Comparison of ENCODE assay signal across 1 cellular context in the genomic region with DNA sequence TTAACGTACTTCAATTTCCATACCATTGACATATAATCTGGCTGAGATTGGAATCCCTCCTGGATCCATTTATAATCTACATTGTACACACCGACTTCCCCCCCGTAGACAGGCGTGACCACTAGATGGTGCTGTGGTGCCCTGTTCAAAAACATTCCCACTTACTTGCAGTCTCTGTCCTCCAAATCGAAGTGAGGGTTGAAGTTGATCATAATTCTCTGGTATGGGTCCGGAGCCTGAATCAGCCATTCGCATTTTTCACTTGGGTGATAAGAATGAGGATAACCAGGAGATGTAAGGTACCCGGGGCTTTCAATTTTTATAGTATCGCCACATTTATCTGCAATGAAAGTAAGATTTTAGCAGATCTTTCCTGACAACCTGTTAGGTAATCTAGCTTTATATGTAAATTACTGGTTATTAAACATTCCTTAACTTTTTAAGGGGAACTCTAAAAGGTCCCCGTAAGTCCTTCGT.
TF ChIP-seq lines count a peak whose summit lies in the region.

No MANE protein-coding gene starts in this region.

TF ChIP-seq in K562, 482 proteins besides CTCF, POLR2A, EP300 and RAD21 (continued from another document):
- TF ChIP-seq KDM2B (CRISPR knock-in tag; IDR thresholded peaks at IDR 0.05) (no peak), THRAP3 (IDR thresholded peaks at IDR 0.05; ENCODE audit: borderline replicate concordance) (no peak)
- TF ChIP-seq, protein P1, sequence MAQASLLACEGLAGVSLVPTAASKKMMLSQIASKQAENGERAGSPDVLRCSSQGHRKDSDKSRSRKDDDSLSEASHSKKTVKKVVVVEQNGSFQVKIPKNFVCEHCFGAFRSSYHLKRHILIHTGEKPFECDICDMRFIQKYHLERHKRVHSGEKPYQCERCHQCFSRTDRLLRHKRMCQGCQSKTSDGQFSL (CRISPR knock-in tag; IDR thresholded peaks at IDR 0.05): peak; percentile 49; the same call in 1 of the 2 replicates
- TF ChIP-seq, protein P1 (tag; IDR thresholded peaks at IDR 0.05): peak in 1 of 2 experiments; percentile 36; a peak in 1 of 4 replicates
